In the genomic region with DNA sequence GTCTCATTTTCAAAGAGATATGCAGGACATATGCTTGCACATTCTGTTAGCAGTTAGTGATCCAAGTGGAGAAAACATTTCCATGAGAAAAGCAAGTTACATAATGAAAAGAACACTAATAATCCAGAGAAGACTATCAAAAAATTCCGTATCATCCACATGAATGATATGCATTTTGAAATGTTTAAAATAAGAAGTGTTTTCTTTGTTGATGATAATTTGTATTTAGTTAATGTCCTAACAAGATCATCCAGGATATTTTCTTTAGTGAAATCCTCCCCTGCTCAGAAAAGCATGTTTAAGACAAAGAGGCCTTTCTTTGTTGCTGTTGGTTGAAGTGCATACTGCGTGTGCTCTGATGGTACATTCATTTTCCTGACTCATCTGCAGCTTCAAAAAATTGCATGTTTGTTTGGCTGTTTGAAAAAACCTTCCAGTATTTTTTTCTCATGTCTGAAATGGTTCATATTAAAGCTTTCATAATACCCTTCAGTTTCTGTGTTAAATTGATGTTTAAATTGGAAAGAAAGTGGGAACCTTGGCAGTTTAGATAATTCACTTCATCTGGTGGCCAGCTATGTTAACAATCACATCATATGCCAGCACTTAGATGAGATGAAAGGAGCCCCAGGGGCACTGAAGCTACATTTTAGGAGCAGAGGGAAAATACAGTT, we compare ENCODE assay signal across 10 cellular contexts.
DNase-seq lines count a peak whose midpoint lies in the region; ATAC-seq and TF ChIP-seq lines count a peak whose summit lies in the region.
"Had no signal": no experiment of that assay in that cellular context is flagged by ENCODE, and none has a peak within 500 bp of the region (broad histone marks: within the 10 kb centered on the region; RNA-seq: fewer than 3 reads in every experiment).

No MANE protein-coding gene starts in this region.

- BruUV-seq in A673 (replicated peaks; lab: Mats Ljungman, UMichigan), result no TSS peak

- peaks cover 7% of the 10 kb centered on the region for H3K27me3 Mint-ChIP-seq in brain
- H3K27me3 Mint-ChIP-seq in activated T-cell treated with anti-CD3 and anti-CD28 coated beads, Interleukin-2, amount 50 U/mL, for 4 hours (ENCODE audit: low read depth), result no peaks in the 10 kb centered on the region
- H3K27me3 Mint-ChIP-seq: activated T-cell treated with anti-CD3 and anti-CD28 coated beads, Interleukin-2, amount 50 U/mL, for 24 hours had no signal

- no peak for ATAC-seq in GM18868 (IDR thresholded peaks at IDR 0.05; ENCODE audit: unreplicated experiment)
- ATAC-seq in activated T-cell treated with anti-CD3 and anti-CD28 coated beads, Interleukin-2, amount 50 U/mL, for 4 hours, result no peak

- H3K27me3 ChIP-seq in A673 (replicated peaks; ENCODE audit: insufficient read depth, low read depth, low read length, poor library complexity) (no peaks in the 10 kb centered on the region), HUES64 (ENCODE audit: insufficient read depth, low read length) (no peaks in the 10 kb centered on the region)
- H3K27me3 ChIP-seq: colonic mucosa had no signal

- POLR2A ChIA-PET in A673 (lab: Charles Lee; ENCODE audit: low non-redundant PET), result no interaction called here

- intact Hi-C loops in A673 (cut with micrococcal nuclease; ENCODE audit: unreplicated experiment), result no loop called here

- peaks cover 66% of the 10 kb centered on the region for H3K4me1 Mint-ChIP-seq in brain
- H3K4me1 Mint-ChIP-seq in activated T-cell treated with anti-CD3 and anti-CD28 coated beads, Interleukin-2, amount 50 U/mL, for 4 hours (ENCODE audit: low read depth), result no peaks in the 10 kb centered on the region

- H3K4me3 ChIP-seq in A673 (ENCODE audit: low read depth, low read length, poor library complexity, severe bottlenecking), result no peak overlapping the region
- H3K4me3 ChIP-seq in HUES64 (ENCODE audit: low read length), result no peak overlapping the region
- H3K4me3 ChIP-seq: colonic mucosa had no signal

- 91% methylated on average over 1 of the region's 2 CpGs for WGBS in HUES64

- no peak for TF ChIP-seq CTCF in A673 (conservative IDR thresholded peaks at IDR 0.05; ENCODE audit: low read depth, low read length)
- no peak for TF ChIP-seq CTCF in brain (conservative IDR thresholded peaks at IDR 0.05)

- H3K36me3 Mint-ChIP-seq in brain, result peaks cover 5% of the 10 kb centered on the region
- no peaks in the 10 kb centered on the region for H3K36me3 Mint-ChIP-seq in activated T-cell treated with anti-CD3 and anti-CD28 coated beads, Interleukin-2, amount 50 U/mL, for 4 hours (ENCODE audit: insufficient read depth)

- H3K27ac Mint-ChIP-seq in brain, result peak overlapping the region; percentile 85 to 96 (median 95)
- H3K27ac Mint-ChIP-seq: activated T-cell treated with anti-CD3 and anti-CD28 coated beads, Interleukin-2, amount 50 U/mL, for 24 hours had no signal

- peaks cover 6% of the 10 kb centered on the region for H3K9me3 ChIP-seq in A673 (ENCODE audit: low read depth, low read length, poor library complexity, severe bottlenecking)
- H3K9me3 ChIP-seq in HUES64 (ENCODE audit: insufficient read depth, low read depth, low read length), result peaks cover 2% of the 10 kb centered on the region
- H3K9me3 ChIP-seq: colonic mucosa had no signal

- no peak overlapping the region for H3K27ac ChIP-seq in A673 (ENCODE audit: low read depth, low read length, poor library complexity, severe bottlenecking)
- H3K27ac ChIP-seq in HUES64 (ENCODE audit: low read depth, low read length), result peak overlapping the region; percentile 17; the same call in 1 of the 2 replicates
- H3K27ac ChIP-seq: colonic mucosa had no signal

- H3K9me3 Mint-ChIP-seq in brain, result peaks cover 0 to 11% (median 5%) of the 10 kb centered on the region in 5 experiments
- peaks cover 3% of the 10 kb centered on the region for H3K9me3 Mint-ChIP-seq in activated T-cell treated with anti-CD3 and anti-CD28 coated beads, Interleukin-2, amount 50 U/mL, for 4 hours
- H3K9me3 Mint-ChIP-seq: activated T-cell treated with anti-CD3 and anti-CD28 coated beads, Interleukin-2, amount 50 U/mL, for 24 hours had no signal

- CTCF ChIA-PET in A673 (lab: Charles Lee), result no interaction called here

- no peak overlapping the region for H3K9ac ChIP-seq in HUES64 (ENCODE audit: low read depth, low read length)

- H3K4me1 ChIP-seq in A673 (ENCODE audit: insufficient read depth, low read length, poor library complexity, severe bottlenecking) (peaks cover 20% of the 10 kb centered on the region), HUES64 (ENCODE audit: insufficient read depth, low read length) (peaks cover 26% of the 10 kb centered on the region)
- H3K4me1 ChIP-seq: colonic mucosa had no signal

- no peaks in the 10 kb centered on the region for H3K36me3 ChIP-seq in A673 (ENCODE audit: insufficient read depth, low read length, poor library complexity, severe bottlenecking)
- H3K36me3 ChIP-seq in HUES64 (ENCODE audit: insufficient read depth, low read length), result no peaks in the 10 kb centered on the region
- H3K36me3 ChIP-seq: colonic mucosa had no signal

- DNase-seq in A673 (ENCODE audit: low spot score), result peak; percentile 15
- DNase-seq in kidney tubule cell (ENCODE audit: low spot score), result peak; percentile 9
- DNase-seq in NK-92 treated with Interleukin-12 subunit alpha and Interleukin-12 subunit beta, amount 100 ng/mL, for 24 hours (lab: John Stamatoyannopoulos, UW), result no peak
- DNase-seq in activated CD4-positive, alpha-beta T cell treated with anti-CD3 and anti-CD28 coated beads for 1 hour, result no peak
- DNase-seq in activated T-cell treated with anti-CD3 and anti-CD28 coated beads, Interleukin-2, amount 50 U/mL, for 4 hours, result no peak
- DNase-seq: activated T-cell treated with anti-CD3 and anti-CD28 coated beads, Interleukin-2, amount 50 U/mL, for 24 hours; colonic mucosa had no signal

- peak overlapping the region; percentile 16 to 72 (median 50) for H3K4me3 Mint-ChIP-seq in brain
- H3K4me3 Mint-ChIP-seq in activated T-cell treated with anti-CD3 and anti-CD28 coated beads, Interleukin-2, amount 50 U/mL, for 4 hours, result no peak overlapping the region
- H3K4me3 Mint-ChIP-seq: activated T-cell treated with anti-CD3 and anti-CD28 coated beads, Interleukin-2, amount 50 U/mL, for 24 hours had no signal

Comparison
In these comparisons a context has a peak if more than half of its experiments do, and no peak if none do; other contexts are left out.
1. DNase-seq: peak in A673 (single experiment) and kidney tubule cell (single experiment); none in NK-92 treated with Interleukin-12 subunit alpha and Interleukin-12 subunit beta, amount 100 ng/mL, for 24 hours (single experiment), activated CD4-positive, alpha-beta T cell treated with anti-CD3 and anti-CD28 coated beads for 1 hour (single experiment) and activated T-cell treated with anti-CD3 and anti-CD28 coated beads, Interleukin-2, amount 50 U/mL, for 4 hours (single experiment).